In genomic region chr3:99633887-99634558, GRCh38 we compare ENCODE assay signal across 14 cellular contexts. TPM values are rescaled to one million over a fixed set of nuclear protein-coding genes. Genes with fewer than 3 reads are reported as not detected.
DNase-seq lines count a peak whose midpoint lies in the region; ATAC-seq and TF ChIP-seq lines count a peak whose summit lies in the region.
"Had no signal": no experiment of that assay in that cellular context is flagged by ENCODE, and none has a peak within 500 bp of the region (broad histone marks: within the 10 kb centered on the region; RNA-seq: fewer than 3 reads in every experiment).

No MANE protein-coding gene starts in this region.

- H3K36me3 ChIP-seq in endodermal cell (ENCODE audit: control insufficient read depth, insufficient read depth, low read length), result no peaks in the 10 kb centered on the region
- H3K36me3 ChIP-seq: ovary, upper lobe of right lung had no signal

- H3K9ac ChIP-seq in endodermal cell (ENCODE audit: extremely low read depth, low read length, poor library complexity, severe bottlenecking), result no peak overlapping the region

- H3K27me3 ChIP-seq in endodermal cell (ENCODE audit: control insufficient read depth, insufficient read depth, low read length, poor library complexity, severe bottlenecking), result peaks cover 32% of the 10 kb centered on the region
- H3K27me3 ChIP-seq: ovary, upper lobe of right lung had no signal

- H3K4me1 ChIP-seq in endodermal cell (ENCODE audit: control insufficient read depth, insufficient read depth, low read length), result no peaks in the 10 kb centered on the region
- H3K4me1 ChIP-seq: upper lobe of right lung had no signal

- H3K9me3 ChIP-seq in endodermal cell (ENCODE audit: control insufficient read depth, low read length), result no peaks in the 10 kb centered on the region
- H3K9me3 ChIP-seq: ovary, upper lobe of right lung had no signal

- H3K9me3 Mint-ChIP-seq in endodermal cell, result no peaks in the 10 kb centered on the region

- no peak overlapping the region for H3K4me3 ChIP-seq in endodermal cell (ENCODE audit: low read length)
- H3K4me3 ChIP-seq: GM12878, ovary, upper lobe of right lung had no signal

- peaks cover 38% of the 10 kb centered on the region for H3K27me3 Mint-ChIP-seq in endodermal cell (ENCODE audit: insufficient read depth)

- no peak overlapping the region for H3K4me3 Mint-ChIP-seq in endodermal cell

- no peaks in the 10 kb centered on the region for H3K36me3 Mint-ChIP-seq in endodermal cell (ENCODE audit: low read depth)

- WGBS in endodermal cell (ENCODE audit: insufficient coverage in 1 of 2, insufficient read length in 1 of 2), 2 experiments, result 78 to 89% methylated on average over 5 to 7 of the region's 7 CpGs

- peaks cover 20% of the 10 kb centered on the region for H3K4me1 Mint-ChIP-seq in endodermal cell

- no peak overlapping the region for H3K27ac Mint-ChIP-seq in endodermal cell

- TF ChIP-seq CTCF in endodermal cell (conservative IDR thresholded peaks at IDR 0.05), result no peak

- H3K27ac ChIP-seq in endodermal cell (ENCODE audit: low read depth, low read length), result no peak overlapping the region
- H3K27ac ChIP-seq: ovary, upper lobe of right lung had no signal

- ATAC-seq in GM19468 (IDR thresholded peaks at IDR 0.05; ENCODE audit: extremely low read depth, unreplicated experiment) (peak; percentile 61), HG03196 (IDR thresholded peaks at IDR 0.05; ENCODE audit: unreplicated experiment) (peak; percentile 44)
- ATAC-seq: GM12878, upper lobe of right lung had no signal

- DNase-seq in DMS53 (lab: John Stamatoyannopoulos, UW) (peak; percentile 72), endodermal cell (peak; percentile 51), NOMO-1 treated with DMSO at 0.1 percent for 48 hours (lab: John Stamatoyannopoulos, UW; ENCODE audit: unreplicated experiment) (no peak), NCI-H1694 treated with DMSO at 0.1 percent for 48 hours (lab: John Stamatoyannopoulos, UW) (no peak), KG1 (lab: John Stamatoyannopoulos, UW) (no peak)
- DNase-seq in stimulated activated CD8-positive, alpha-beta memory T cell treated with anti-CD3 and anti-CD28 coated beads, Interleukin-4, amount 100 ng/mL, for 48 hours, result no peak
- DNase-seq: DMS153, GOT3, MV-4-11, ovary, upper lobe of right lung had no signal

RNA-seq across cellular contexts. Expression of gene COL8A1, which starts 4.4 kb away (rescaled TPM):
- 1 to 10 TPM; 3.5 to 3.9 TPM for total RNA-seq in endodermal cell
- polyA plus RNA-seq in endodermal cell (2013, experiment 1 of 2), result 5.5 TPM
- polyA plus RNA-seq in endodermal cell (2013, experiment 2 of 2), result 6.3 TPM

Comparison
In these comparisons a context has a peak if more than half of its experiments do, and no peak if none do; other contexts are left out.
1. DNase-seq: peak in DMS53 (single experiment) and endodermal cell (single experiment); none in stimulated activated CD8-positive, alpha-beta memory T cell treated with anti-CD3 and anti-CD28 coated beads, Interleukin-4, amount 100 ng/mL, for 48 hours (single experiment), NOMO-1 treated with DMSO at 0.1 percent for 48 hours (single experiment), NCI-H1694 treated with DMSO at 0.1 percent for 48 hours (single experiment) and KG1 (single experiment).